9 cellular contexts compared by ENCODE assay signal in the genomic region with DNA sequence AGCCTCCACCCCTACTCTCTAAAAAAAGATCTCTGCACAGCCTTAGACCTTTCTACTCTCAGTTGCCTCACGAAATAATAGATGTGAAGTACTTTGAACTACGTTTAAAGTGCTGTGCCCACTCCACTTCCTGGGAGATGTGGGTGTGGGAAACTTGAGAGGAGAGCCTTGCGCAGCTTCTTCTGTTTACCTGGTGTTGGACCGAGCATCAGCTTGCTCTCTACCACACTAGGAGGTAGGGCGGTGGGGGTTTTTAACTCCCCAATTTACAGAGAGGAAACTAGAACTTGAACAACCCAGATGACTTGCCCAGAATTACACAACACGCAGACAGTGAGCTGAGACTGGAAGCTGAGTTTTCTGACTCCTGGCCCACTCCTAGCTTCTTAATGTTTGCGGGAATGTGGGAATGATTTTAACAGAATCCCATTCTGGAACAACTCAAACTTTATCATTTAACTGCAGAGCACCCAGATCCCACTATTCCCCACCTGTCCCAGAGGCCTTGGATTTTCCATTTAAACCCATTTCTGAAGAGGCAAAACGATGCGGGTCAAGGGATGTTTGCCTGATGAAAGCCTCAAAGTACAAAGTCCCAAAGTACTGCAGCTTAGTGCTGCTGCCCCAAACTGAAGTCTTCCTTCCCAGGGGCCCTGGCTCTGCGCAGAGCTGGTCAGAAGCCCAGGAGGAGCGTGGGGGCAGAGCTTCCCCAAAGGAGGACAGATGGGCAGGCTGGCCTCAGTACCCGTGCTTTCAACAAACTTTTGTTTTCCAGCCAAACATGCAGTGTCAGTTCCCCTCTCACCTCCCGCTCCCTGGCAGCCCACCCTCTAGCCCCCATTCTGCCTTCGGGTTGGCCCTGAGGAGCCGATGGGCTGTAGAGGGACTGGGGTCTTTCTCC. TPM values are rescaled to one million over a fixed set of nuclear protein-coding genes. Genes with fewer than 3 reads are reported as not detected.
A peak's percentile ranks its signal among the peaks of the same experiment; 100 is the strongest.
DNase-seq lines count a peak whose midpoint lies in the region; ATAC-seq and TF ChIP-seq lines count a peak whose summit lies in the region.
"Had no signal": no experiment of that assay in that cellular context is flagged by ENCODE, and none has a peak within 500 bp of the region (broad histone marks: within the 10 kb centered on the region; RNA-seq: fewer than 3 reads in every experiment).

No MANE protein-coding gene starts in this region.

- no peaks in the 10 kb centered on the region for H3K36me3 ChIP-seq in CD4-positive, CD25-positive, alpha-beta regulatory T cell (ENCODE audit: control insufficient read depth, insufficient read depth, low read length)
- no peaks in the 10 kb centered on the region for H3K36me3 ChIP-seq in adipocyte (ENCODE audit: control insufficient read depth, insufficient read depth, low read length, severe bottlenecking)

- peaks cover 31 to 94% (median 70%) of the 10 kb centered on the region in 4 donors for H3K4me1 Mint-ChIP-seq in CD4-positive, CD25-positive, alpha-beta regulatory T cell
- H3K4me1 Mint-ChIP-seq in naive B cell (peaks cover 78 to 95% (median 94%) of the 10 kb centered on the region in 3 donors), WTC11 (peaks cover 59% of the 10 kb centered on the region)

- no peaks in the 10 kb centered on the region for H3K27me3 Mint-ChIP-seq in CD4-positive, CD25-positive, alpha-beta regulatory T cell
- H3K27me3 Mint-ChIP-seq in naive B cell = no peaks in the 10 kb centered on the region
- peaks cover 80% of the 10 kb centered on the region for H3K27me3 Mint-ChIP-seq in WTC11 (ENCODE audit: low read depth)

- H3K9ac ChIP-seq in adipocyte (ENCODE audit: low read length) = peak overlapping the region; percentile 65

- H3K4me3 ChIP-seq in CD4-positive, CD25-positive, alpha-beta regulatory T cell (ENCODE audit: low read depth, low read length) = peak overlapping the region; percentile 69
- H3K4me3 ChIP-seq in adipocyte (ENCODE audit: low read length) = peak overlapping the region; percentile 30

- peak; percentile 39 to 83 (median 76) for DNase-seq in CD4-positive, CD25-positive, alpha-beta regulatory T cell
- peak; percentile 91 for DNase-seq in NCI-H2107 treated with DMSO at 0.1 percent for 48 hours (lab: John Stamatoyannopoulos, UW; ENCODE audit: unreplicated experiment)
- DNase-seq in adipocyte (ENCODE audit: low read depth) = peak; percentile 46
- DNase-seq in naive B cell = no peak
- no peak for DNase-seq in WTC11 (ENCODE audit: low spot score)
- DNase-seq in NCI-H2171 (lab: John Stamatoyannopoulos, UW) = no peak
- DNase-seq in omental fat pad (ENCODE audit: low spot score) = no peak

- peak; percentile 6 to 7 for ATAC-seq in CD4-positive, CD25-positive, alpha-beta regulatory T cell (ENCODE audit: low read depth in 2 of 2)
- ATAC-seq in naive B cell (ENCODE audit: low read depth in 2 of 2) (no peak), WTC11 (no peak), HG03432 (IDR thresholded peaks at IDR 0.05; ENCODE audit: unreplicated experiment) (no peak), omental fat pad (ENCODE audit: low FRiP score) (no peak)

- peaks cover 91% of the 10 kb centered on the region for H3K4me1 ChIP-seq in CD4-positive, CD25-positive, alpha-beta regulatory T cell (ENCODE audit: control insufficient read depth, insufficient read depth, low read length, poor library complexity, severe bottlenecking)
- H3K4me1 ChIP-seq in adipocyte (ENCODE audit: control insufficient read depth, insufficient read depth, low read length) = peaks cover 55% of the 10 kb centered on the region

- peak overlapping the region; percentile 98 to 99 (median 98) for H3K27ac Mint-ChIP-seq in CD4-positive, CD25-positive, alpha-beta regulatory T cell
- H3K27ac Mint-ChIP-seq in naive B cell = peak overlapping the region; percentile 95 to 100 (median 98)
- no peak overlapping the region for H3K27ac Mint-ChIP-seq in WTC11

- no peaks in the 10 kb centered on the region for H3K9me3 ChIP-seq in CD4-positive, CD25-positive, alpha-beta regulatory T cell (ENCODE audit: control insufficient read depth in 2 of 2, low read length in 2 of 2)
- H3K9me3 ChIP-seq in adipocyte (ENCODE audit: control insufficient read depth, low read length) = no peaks in the 10 kb centered on the region

- POLR2A ChIA-PET in WTC11 (lab: Charles Lee) = interaction anchor here (0.9 to 3.6 kb wide), 4 partner anchors 17 to 52 kb away, joined by 3 to 37 read pairs (median 5); a partner anchor contains a TSS

- TF ChIP-seq CTCF in WTC11 (IDR thresholded peaks at IDR 0.05) (no peak), omental fat pad (IDR thresholded peaks at IDR 0.05) (no peak)

- H3K36me3 Mint-ChIP-seq in CD4-positive, CD25-positive, alpha-beta regulatory T cell = no peaks in the 10 kb centered on the region
- H3K36me3 Mint-ChIP-seq in naive B cell (no peaks in the 10 kb centered on the region), WTC11 (no peaks in the 10 kb centered on the region)

- H3K27ac ChIP-seq in CD4-positive, CD25-positive, alpha-beta regulatory T cell (ENCODE audit: insufficient read depth, low read length, poor library complexity, severe bottlenecking) = peak overlapping the region; percentile 100

- peak overlapping the region; percentile 84 to 90 (median 88) for H3K4me3 Mint-ChIP-seq in CD4-positive, CD25-positive, alpha-beta regulatory T cell
- peak overlapping the region; percentile 70 to 93 (median 85) for H3K4me3 Mint-ChIP-seq in naive B cell
- H3K4me3 Mint-ChIP-seq in WTC11 = no peak overlapping the region

- H3K9me3 Mint-ChIP-seq in CD4-positive, CD25-positive, alpha-beta regulatory T cell = no peaks in the 10 kb centered on the region
- H3K9me3 Mint-ChIP-seq in naive B cell (no peaks in the 10 kb centered on the region), WTC11 (no peaks in the 10 kb centered on the region)

- no peaks in the 10 kb centered on the region for H3K27me3 ChIP-seq in CD4-positive, CD25-positive, alpha-beta regulatory T cell (ENCODE audit: control insufficient read depth, insufficient read depth, low read length)
- peaks cover under 1% of the 10 kb centered on the region for H3K27me3 ChIP-seq in adipocyte (replicated peaks; ENCODE audit: control insufficient read depth, insufficient read depth, low read length)

- CTCF ChIA-PET in WTC11 (lab: Charles Lee) = interaction anchor here (0.5 to 5.6 kb wide), 9 partner anchors 8 to 284 kb away, joined by 3 to 99 read pairs (median 6); no protein-coding TSS in a partner anchor

TF ChIP-seq in WTC11, 78 proteins besides CTCF, POLR2A, EP300 and RAD21:
- TF ChIP-seq, protein P1, sequence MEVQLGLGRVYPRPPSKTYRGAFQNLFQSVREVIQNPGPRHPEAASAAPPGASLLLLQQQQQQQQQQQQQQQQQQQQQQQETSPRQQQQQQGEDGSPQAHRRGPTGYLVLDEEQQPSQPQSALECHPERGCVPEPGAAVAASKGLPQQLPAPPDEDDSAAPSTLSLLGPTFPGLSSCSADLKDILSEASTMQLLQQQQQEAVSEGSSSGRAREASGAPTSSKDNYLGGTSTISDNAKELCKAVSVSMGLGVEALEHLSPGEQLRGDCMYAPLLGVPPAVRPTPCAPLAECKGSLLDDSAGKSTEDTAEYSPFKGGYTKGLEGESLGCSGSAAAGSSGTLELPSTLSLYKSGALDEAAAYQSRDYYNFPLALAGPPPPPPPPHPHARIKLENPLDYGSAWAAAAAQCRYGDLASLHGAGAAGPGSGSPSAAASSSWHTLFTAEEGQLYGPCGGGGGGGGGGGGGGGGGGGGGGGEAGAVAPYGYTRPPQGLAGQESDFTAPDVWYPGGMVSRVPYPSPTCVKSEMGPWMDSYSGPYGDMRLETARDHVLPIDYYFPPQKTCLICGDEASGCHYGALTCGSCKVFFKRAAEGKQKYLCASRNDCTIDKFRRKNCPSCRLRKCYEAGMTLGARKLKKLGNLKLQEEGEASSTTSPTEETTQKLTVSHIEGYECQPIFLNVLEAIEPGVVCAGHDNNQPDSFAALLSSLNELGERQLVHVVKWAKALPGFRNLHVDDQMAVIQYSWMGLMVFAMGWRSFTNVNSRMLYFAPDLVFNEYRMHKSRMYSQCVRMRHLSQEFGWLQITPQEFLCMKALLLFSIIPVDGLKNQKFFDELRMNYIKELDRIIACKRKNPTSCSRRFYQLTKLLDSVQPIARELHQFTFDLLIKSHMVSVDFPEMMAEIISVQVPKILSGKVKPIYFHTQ (CRISPR knock-in tag; IDR thresholded peaks at IDR 0.05) = no peak
- TF ChIP-seq, protein P2, sequence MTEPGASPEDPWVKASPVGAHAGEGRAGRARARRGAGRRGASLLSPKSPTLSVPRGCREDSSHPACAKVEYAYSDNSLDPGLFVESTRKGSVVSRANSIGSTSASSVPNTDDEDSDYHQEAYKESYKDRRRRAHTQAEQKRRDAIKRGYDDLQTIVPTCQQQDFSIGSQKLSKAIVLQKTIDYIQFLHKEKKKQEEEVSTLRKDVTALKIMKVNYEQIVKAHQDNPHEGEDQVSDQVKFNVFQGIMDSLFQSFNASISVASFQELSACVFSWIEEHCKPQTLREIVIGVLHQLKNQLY (CRISPR knock-in tag; IDR thresholded peaks at IDR 0.05) = no peak
- no peak for TF ChIP-seq ZNF121 (CRISPR knock-in tag; IDR thresholded peaks at IDR 0.05)
- no peak for TF ChIP-seq SP1 (CRISPR knock-in tag; conservative IDR thresholded peaks at IDR 0.05)
- TF ChIP-seq, protein P3, sequence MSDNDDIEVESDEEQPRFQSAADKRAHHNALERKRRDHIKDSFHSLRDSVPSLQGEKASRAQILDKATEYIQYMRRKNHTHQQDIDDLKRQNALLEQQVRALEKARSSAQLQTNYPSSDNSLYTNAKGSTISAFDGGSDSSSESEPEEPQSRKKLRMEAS (CRISPR knock-in tag; IDR thresholded peaks at IDR 0.05) = no peak
- no peak for TF ChIP-seq RORB (CRISPR knock-in tag; IDR thresholded peaks at IDR 0.05)
- TF ChIP-seq TEAD4 (CRISPR knock-in tag; IDR thresholded peaks at IDR 0.05) = no peak
- TF ChIP-seq, protein P4, sequence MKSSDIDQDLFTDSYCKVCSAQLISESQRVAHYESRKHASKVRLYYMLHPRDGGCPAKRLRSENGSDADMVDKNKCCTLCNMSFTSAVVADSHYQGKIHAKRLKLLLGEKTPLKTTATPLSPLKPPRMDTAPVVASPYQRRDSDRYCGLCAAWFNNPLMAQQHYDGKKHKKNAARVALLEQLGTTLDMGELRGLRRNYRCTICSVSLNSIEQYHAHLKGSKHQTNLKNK (CRISPR knock-in tag; IDR thresholded peaks at IDR 0.05) = no peak

RNA-seq across cellular contexts. Expression of a gene that starts 19.0 kb away (rescaled TPM):
- 1,002 TPM for total RNA-seq in CD4-positive, CD25-positive, alpha-beta regulatory T cell
- polyA plus RNA-seq in CD4-positive, CD25-positive, alpha-beta regulatory T cell = 100 to 1,000 TPM; 153 to 176 (median 165) TPM
- polyA plus RNA-seq in naive B cell (ENCODE audit: low read depth in 6 of 6) = 100 to 1,000 TPM; 315 to 687 (median 417) TPM
- total RNA-seq in WTC11 (2021) (13.5 to 19.4 TPM (median 15.4 TPM) in 3 replicates), omental fat pad (100 to 1,000 TPM in 3 of 4 donors, 10 to 100 TPM in 1; 76.3 to 654 (median 238) TPM)

RNA-seq across cellular contexts. Expression of a gene that starts 26.6 kb away (rescaled TPM):
- total RNA-seq in CD4-positive, CD25-positive, alpha-beta regulatory T cell = not detected
- polyA plus RNA-seq in CD4-positive, CD25-positive, alpha-beta regulatory T cell = not detected
- polyA plus RNA-seq in naive B cell (ENCODE audit: low read depth in 6 of 6) = not detected
- total RNA-seq in WTC11 (2021) (0.05 to 0.79 TPM (median 0.14 TPM) in 3 replicates), omental fat pad (100 to 1,000 TPM in 2 of 4 donors, 10 to 100 TPM in 2; 50.6 to 179 (median 90.4) TPM)
- total RNA-seq: mononuclear cell had no signal

Comparison
In these comparisons a context has a peak if more than half of its experiments do, and no peak if none do; other contexts are left out.
1. ATAC-seq: peak in CD4-positive, CD25-positive, alpha-beta regulatory T cell (2 of 2); none in naive B cell (0 of 2), WTC11 (single experiment), HG03432 (single experiment) and omental fat pad (single experiment).
2. DNase-seq: peak in CD4-positive, CD25-positive, alpha-beta regulatory T cell (3 of 3), NCI-H2107 treated with DMSO at 0.1 percent for 48 hours (single experiment) and adipocyte (single experiment); none in naive B cell (single experiment), WTC11 (single experiment), NCI-H2171 (single experiment) and omental fat pad (single experiment).
3. RNA of a gene that starts 26.6 kb away (total RNA-seq): 50.6 to 179 TPM in omental fat pad; 0.05 to 0.79 TPM in WTC11 and not detected in CD4-positive, CD25-positive, alpha-beta regulatory T cell (single experiment); every median in the first group is over 10 times any median in the second.